Comparison of ENCODE assay signal across 8 cellular contexts in genomic region chr5:160685695-160686094, GRCh38.
A peak's percentile ranks its signal among the peaks of the same experiment; 100 is the strongest.
DNase-seq lines count a peak whose midpoint lies in the region; ATAC-seq and TF ChIP-seq lines count a peak whose summit lies in the region.

No MANE protein-coding gene starts in this region.

- no peaks in the 10 kb centered on the region for H3K9me3 Mint-ChIP-seq in osteocyte (ENCODE audit: unreplicated experiment)

- DNase-seq in M059J (ENCODE audit: low read depth) (peak; percentile 5), iPS DF 19.7 (ENCODE audit: low read depth, low spot score) (peak; percentile 23), DMS79 treated with DMSO at 0.1 percent for 48 hours (lab: John Stamatoyannopoulos, UW) (no peak), heart right ventricle (no peak), osteocyte (ENCODE audit: extremely low spot score, unreplicated experiment) (no peak)
- DNase-seq in activated CD8-positive, alpha-beta memory T cell treated with anti-CD3 and anti-CD28 coated beads for 24 hours, result no peak

- H3K27me3 Mint-ChIP-seq in osteocyte (ENCODE audit: unreplicated experiment), result no peaks in the 10 kb centered on the region

- no peaks in the 10 kb centered on the region for H3K36me3 Mint-ChIP-seq in osteocyte (ENCODE audit: unreplicated experiment)

- H3K4me3 ChIP-seq in heart right ventricle, result no peak overlapping the region

- ATAC-seq in GM21723 (IDR thresholded peaks at IDR 0.05; ENCODE audit: unreplicated experiment) (peak; percentile 89), heart right ventricle (no peak)

- peak; percentile 63 for TF ChIP-seq CTCF in GM12872 (IDR thresholded peaks at IDR 0.05; ENCODE audit: insufficient read depth, low read depth, low read length)
- peak in 4 of 9 donors; percentile 17 to 50 (median 25) for TF ChIP-seq CTCF in heart right ventricle (IDR thresholded peaks at IDR 0.05)
- no peak for TF ChIP-seq CTCF in osteocyte (IDR thresholded peaks at IDR 0.05)

- intact Hi-C loops in heart right ventricle (cut with DNase I), result no loop called here

- WGBS in heart right ventricle, 2 donors, result 37 to 41% methylated on average over 6 of the region's 6 CpGs

- H3K4me1 Mint-ChIP-seq in osteocyte (ENCODE audit: unreplicated experiment), result no peaks in the 10 kb centered on the region

- no peak overlapping the region for H3K27ac ChIP-seq in heart right ventricle

- H3K9me3 ChIP-seq in heart right ventricle, result peaks cover 0 to 12% (median 0%) of the 10 kb centered on the region in 11 donors

- H3K27ac Mint-ChIP-seq in osteocyte (ENCODE audit: unreplicated experiment), result no peak overlapping the region

- no peak overlapping the region for H3K4me3 Mint-ChIP-seq in osteocyte (ENCODE audit: unreplicated experiment)

- no peaks in the 10 kb centered on the region for H3K36me3 ChIP-seq in heart right ventricle

- H3K27me3 ChIP-seq in heart right ventricle, result peaks cover 0 to 3% (median 0%) of the 10 kb centered on the region in 7 donors

- H3K4me1 ChIP-seq in heart right ventricle, result no peaks in the 10 kb centered on the region

Comparison
In these comparisons a context has a peak if more than half of its experiments do, and no peak if none do; other contexts are left out.
1. DNase-seq: peak in M059J (single experiment) and iPS DF 19.7 (single experiment); none in DMS79 treated with DMSO at 0.1 percent for 48 hours (single experiment), activated CD8-positive, alpha-beta memory T cell treated with anti-CD3 and anti-CD28 coated beads for 24 hours (single experiment), heart right ventricle (0 of 2) and osteocyte (single experiment).